ENCODE assay signal across 31 cellular contexts in the genomic region with DNA sequence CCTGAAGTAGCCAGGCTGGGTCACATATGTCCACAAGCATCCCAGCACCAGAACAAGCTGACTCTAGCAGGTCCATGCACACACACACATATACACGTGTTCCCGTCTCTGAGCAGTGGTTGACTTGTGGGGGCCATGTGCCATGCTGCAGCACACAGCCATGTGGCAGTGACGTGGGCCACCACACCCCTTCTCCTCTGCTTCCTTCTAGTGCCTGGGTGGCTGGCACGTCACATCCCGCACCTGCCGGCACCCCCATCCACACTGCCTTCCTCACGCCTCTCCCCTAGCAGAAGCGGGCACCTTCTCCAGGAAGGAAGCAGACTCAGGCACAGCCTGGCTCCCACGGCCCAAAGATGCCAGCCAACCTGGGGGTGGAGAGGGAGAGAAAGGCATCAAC. TPM values are rescaled to one million over a fixed set of nuclear protein-coding genes. Genes with fewer than 3 reads are reported as not detected.
"Had no signal": no experiment of that assay in that cellular context is flagged by ENCODE, and none has a peak within 500 bp of the region (broad histone marks: within the 10 kb centered on the region; RNA-seq: fewer than 3 reads in every experiment).

No MANE protein-coding gene starts in this region.

- H3K4me2 ChIP-seq: PC-9 had no signal

- H3K27ac ChIP-seq: brain microvascular endothelial cell, PC-9, RWPE1, VCaP had no signal

- H3K4me3 ChIP-seq: PC-9 had no signal

- ATAC-seq: activated naive CD8-positive, alpha-beta T cell treated with anti-CD3 and anti-CD28 coated beads, Interleukin-2, amount 50 U/mL, for 24 hours had no signal

- H3K36me3 ChIP-seq: brain microvascular endothelial cell had no signal

- DNase-seq: activated B cell treated with CpG ODN at 0.5 μM for 24 hours; activated CD4-positive, alpha-beta memory T cell treated with anti-CD3 and anti-CD28 coated beads for 36 hours; activated CD4-positive, alpha-beta T cell treated with anti-CD3 and anti-CD28 coated beads for 4 hours; activated CD4-positive, alpha-beta T cell treated with anti-CD3 and anti-CD28 coated beads, Interleukin-2, amount 50 U/mL, for 1 hour; activated CD4-positive, CD25-positive, alpha-beta regulatory T cell treated with anti-CD3 and anti-CD28 coated beads, Interleukin-2, amount 50 U/mL, for 72 hours; activated CD8-positive, alpha-beta memory T cell treated with anti-CD3 and anti-CD28 coated beads, Interleukin-2, amount 50 U/mL, for 4 hours; activated effector memory CD4-positive, alpha-beta T cell treated with Interleukin-2 at 50 U/mL for 16 hours; activated naive CD4-positive, alpha-beta T cell treated with anti-CD3 and anti-CD28 coated beads, Interleukin-2, amount 10 ng/mL, durations not matched to agents 7 days and 5 days; activated naive CD8-positive, alpha-beta T cell treated with anti-CD3 and anti-CD28 coated beads, Interleukin-2, amount 50 U/mL, for 24 hours; activated T-cell treated with anti-CD3 and anti-CD28 coated beads, Interleukin-2, amount 50 U/mL, for 48 hours; aorta; brain microvascular endothelial cell; Karpas-422; KBM-7; MV-4-11; NCI-H1092; NCI-H1436 treated with DMSO at 0.1 percent for 48 hours; NCI-H1694 treated with DMSO at 0.1 percent for 48 hours; NCI-H2029; NCI-H345; NCI-H524 treated with DMSO at 0.1 percent for 48 hours; NK-92 treated with Interleukin-12 subunit alpha and Interleukin-12 subunit beta, amount 100 ng/mL, for 24 hours; PC-9; Right ventricle myocardium superior; SW 1271; T-helper 1 cell; T-helper 2 cell; T-helper 9 cell had no signal

RNA-seq across cellular contexts. Expression of a gene that starts 9.5 kb away (rescaled TPM):
- total RNA-seq: activated B cell treated with CpG ODN at 0.5 μM for 24 hours; activated CD4-positive, alpha-beta memory T cell treated with anti-CD3 and anti-CD28 coated beads for 36 hours; OCI-LY7 had no signal
